ENCODE assay signal across 8 cellular contexts in the genomic region with DNA sequence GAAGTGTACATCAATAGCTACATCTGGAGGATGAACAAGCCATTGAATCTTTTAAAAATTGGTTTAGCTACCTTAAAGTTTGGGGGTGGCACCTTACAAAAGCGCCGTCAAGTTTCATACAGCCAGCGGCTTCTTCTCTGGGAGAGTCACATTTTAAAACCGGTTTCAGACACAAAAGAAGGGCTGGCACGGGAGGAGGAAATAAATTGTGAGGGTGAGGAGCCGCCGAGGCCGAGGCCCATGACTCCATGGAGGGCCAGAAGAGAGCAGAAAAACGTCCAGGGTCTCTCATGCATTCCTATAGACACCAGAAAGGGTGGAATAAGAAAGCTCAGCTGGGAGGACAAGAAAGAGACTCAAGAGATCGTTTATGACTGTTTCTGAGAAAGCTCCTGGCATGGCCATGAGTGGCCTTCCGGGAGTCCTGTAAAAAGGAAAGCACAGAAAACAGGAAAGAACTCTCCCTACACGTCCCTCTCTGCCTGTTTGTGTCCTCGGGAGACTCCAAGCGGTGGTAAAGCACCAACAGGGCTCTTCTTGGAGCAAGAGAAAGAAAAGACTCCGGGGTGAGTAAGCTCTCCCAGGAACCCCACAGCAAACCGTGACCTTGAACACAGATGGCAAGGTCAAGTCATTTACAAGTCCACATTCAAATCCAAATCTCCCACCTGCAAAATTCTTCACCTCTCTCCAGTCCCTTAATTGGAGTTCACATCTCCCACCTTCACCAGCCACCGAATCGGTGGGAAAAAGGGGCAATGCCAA. TPM values are rescaled to one million over a fixed set of nuclear protein-coding genes. Genes with fewer than 3 reads are reported as not detected.
DNase-seq lines count a peak whose midpoint lies in the region; FAIRE-seq and TF ChIP-seq lines count a peak whose summit lies in the region.

No MANE protein-coding gene starts in this region.

- H3K4me3 ChIP-seq in choroid plexus epithelial cell (ENCODE audit: low read depth, low read length) (peak overlapping the region; percentile 81), spleen (peak overlapping the region; percentile 88 to 99 (median 96))

- no peak for DNase-seq in activated naive CD4-positive, alpha-beta T cell treated with anti-CD3 and anti-CD28 coated beads, Interleukin-2, amount 10 ng/mL, durations not matched to agents 7 days and 5 days
- no peak for DNase-seq in activated naive CD4-positive, alpha-beta T cell treated with Interleukin-2 at 50 U/mL for 16 hours
- DNase-seq in RCC 7860 (ENCODE audit: low spot score) (peak; percentile 61), choroid plexus epithelial cell (ENCODE audit: low read depth) (peak; percentile 85), spleen (no peak), LoVo (ENCODE audit: low spot score) (no peak), NCI-H128 (lab: John Stamatoyannopoulos, UW; ENCODE audit: unreplicated experiment) (no peak)

- peaks cover 19 to 87% (median 60%) of the 10 kb centered on the region in 6 donors for H3K4me1 ChIP-seq in spleen

- peaks cover 0 to 46% (median 8%) of the 10 kb centered on the region in 6 donors for H3K36me3 ChIP-seq in spleen

- TF ChIP-seq CTCF in choroid plexus epithelial cell (conservative IDR thresholded peaks at IDR 0.05; ENCODE audit: low read depth, low read length): peak; percentile 68
- TF ChIP-seq CTCF in spleen (IDR thresholded peaks at IDR 0.05 in 8 of 11, conservative IDR thresholded peaks at IDR 0.05 in 3 of 11): peak in 3 of 11 experiments; percentile 6 to 34 (median 15)

- H3K27me3 Mint-ChIP-seq in activated naive CD4-positive, alpha-beta T cell treated with anti-CD3 and anti-CD28 coated beads, Interleukin-2, amount 10 ng/mL, durations not matched to agents 7 days and 5 days: peaks cover 24% of the 10 kb centered on the region

- no peaks in the 10 kb centered on the region for H3K9me3 Mint-ChIP-seq in activated naive CD4-positive, alpha-beta T cell treated with anti-CD3 and anti-CD28 coated beads, Interleukin-2, amount 10 ng/mL, durations not matched to agents 7 days and 5 days

- peak in 1 of 3 donors; percentile 35 for TF ChIP-seq POLR2A in spleen (IDR thresholded peaks at IDR 0.05)

- H3K9me3 ChIP-seq in spleen: no peaks in the 10 kb centered on the region

- intact Hi-C loops in spleen (cut with DNase I; ENCODE audit: low total_unique reads): no loop called here

- H3K27ac ChIP-seq in layer of hippocampus (ENCODE audit: low read depth, low read length) (peak overlapping the region; percentile 63), spleen (peak overlapping the region; percentile 94 to 100 (median 98))

- H3K27me3 ChIP-seq in layer of hippocampus (ENCODE audit: control insufficient read depth, insufficient read depth, low read length) (no peaks in the 10 kb centered on the region), spleen (replicated peaks in 1 of 7) (no peaks in the 10 kb centered on the region)

- CTCF ChIA-PET in activated naive CD4-positive, alpha-beta T cell treated with anti-CD3 and anti-CD28 coated beads, Interleukin-2, amount 10 ng/mL, durations not matched to agents 7 days and 5 days (lab: Charles Lee): interaction anchor here (0.6 to 3.3 kb wide), 7 partner anchors 11 to 260 kb away, joined by 3 to 18 read pairs (median 4); partner anchors contain the start of gene FRAT1

- H3K4me3 Mint-ChIP-seq in activated naive CD4-positive, alpha-beta T cell treated with anti-CD3 and anti-CD28 coated beads, Interleukin-2, amount 10 ng/mL, durations not matched to agents 7 days and 5 days: peak overlapping the region; percentile 81

- H3K36me3 Mint-ChIP-seq in activated naive CD4-positive, alpha-beta T cell treated with anti-CD3 and anti-CD28 coated beads, Interleukin-2, amount 10 ng/mL, durations not matched to agents 7 days and 5 days: peaks cover 25% of the 10 kb centered on the region

- WGBS in spleen, 5 donors: 17 to 27% (median 23%) methylated on average over 18 of the region's 18 CpGs

- H3K4me1 Mint-ChIP-seq in activated naive CD4-positive, alpha-beta T cell treated with anti-CD3 and anti-CD28 coated beads, Interleukin-2, amount 10 ng/mL, durations not matched to agents 7 days and 5 days: peaks cover 51% of the 10 kb centered on the region

- peak overlapping the region; percentile 87 for H3K27ac Mint-ChIP-seq in activated naive CD4-positive, alpha-beta T cell treated with anti-CD3 and anti-CD28 coated beads, Interleukin-2, amount 10 ng/mL, durations not matched to agents 7 days and 5 days

- FAIRE-seq in RCC 7860 (lab: Jason Lieb, UNC): no peak

RNA-seq across cellular contexts. Expression of gene FRAT2, which starts 1.8 kb away (rescaled TPM):
- total RNA-seq in spleen: 10 to 100 TPM; 28.3 to 75.6 (median 46.3) TPM
- 10 to 100 TPM; 12.3 to 19.9 (median 14.3) TPM for polyA plus RNA-seq in spleen

RNA-seq across cellular contexts. Expression of gene FRAT1, which starts 13.7 kb away (rescaled TPM):
- total RNA-seq in spleen: 10 to 100 TPM; 13.3 to 27.2 (median 21.5) TPM
- 1 to 10 TPM; 6.0 to 7.8 (median 7.7) TPM for polyA plus RNA-seq in spleen

RNA-seq across cellular contexts. Expression of gene ARHGAP19, which starts 40.3 kb away (rescaled TPM):
- 10 to 100 TPM; 17.5 to 35.3 (median 27.5) TPM for total RNA-seq in spleen
- polyA plus RNA-seq in spleen: 1 to 10 TPM; 3.1 to 7.4 (median 5.1) TPM

Comparison
In these comparisons a context has a peak if more than half of its experiments do, and no peak if none do; other contexts are left out.
1. DNase-seq: peak in RCC 7860 (single experiment) and choroid plexus epithelial cell (single experiment); none in activated naive CD4-positive, alpha-beta T cell treated with anti-CD3 and anti-CD28 coated beads, Interleukin-2, amount 10 ng/mL, durations not matched to agents 7 days and 5 days (single experiment), activated naive CD4-positive, alpha-beta T cell treated with Interleukin-2 at 50 U/mL for 16 hours (single experiment), spleen (single experiment), LoVo (single experiment) and NCI-H128 (single experiment).